Comparison of ENCODE assay signal across 2 cellular contexts in the genomic region with DNA sequence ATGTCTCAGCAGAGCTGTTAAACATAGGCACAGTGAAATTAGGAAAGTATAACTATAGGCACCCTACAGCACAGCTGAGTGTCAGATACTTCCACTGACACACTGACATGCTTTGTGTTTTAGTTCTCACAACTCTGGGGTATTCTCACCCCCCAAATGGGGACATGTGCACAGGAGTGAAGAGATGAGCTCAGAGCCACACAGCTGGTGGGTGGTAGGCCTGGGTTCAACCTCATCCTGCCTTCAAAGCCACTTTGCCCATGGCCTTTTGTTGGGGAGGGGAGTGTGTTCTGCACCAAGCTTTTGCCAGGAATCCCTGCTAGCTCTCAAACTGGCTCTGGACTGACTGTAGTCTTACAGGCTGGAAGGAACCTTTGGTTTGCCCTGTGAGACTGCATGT.
TF ChIP-seq lines count a peak whose summit lies in the region.

No MANE protein-coding gene starts in this region.

TF ChIP-seq in K562, 482 proteins besides CTCF, POLR2A, EP300 and RAD21:
- TF ChIP-seq SMARCA4 (IDR thresholded peaks at IDR 0.05) (no peak), SLC30A9 (CRISPR knock-in tag; IDR thresholded peaks at IDR 0.05) (no peak), MTA3 (IDR thresholded peaks at IDR 0.05; ENCODE audit: borderline replicate concordance) (no peak), NFIC (IDR thresholded peaks at IDR 0.05) (no peak), ZBTB1 (CRISPR knock-in tag; IDR thresholded peaks at IDR 0.05; ENCODE audit: borderline replicate concordance, low read depth) (no peak), ZNF174 (CRISPR knock-in tag; IDR thresholded peaks at IDR 0.05) (no peak), ZBED1 (IDR thresholded peaks at IDR 0.05) (no peak), CBX3 (IDR thresholded peaks at IDR 0.05; ENCODE audit: borderline replicate concordance in 1 of 2, low read length in 2 of 2) (no peak), EHMT2 (IDR thresholded peaks at IDR 0.05) (no peak), MEIS2 (IDR thresholded peaks at IDR 0.05; ENCODE audit: partially characterized antibody) (no peak), CTBP1 (IDR thresholded peaks at IDR 0.05; ENCODE audit: borderline replicate concordance) (no peak), RHOXF2B (CRISPR knock-in tag; conservative IDR thresholded peaks at IDR 0.05) (no peak), ELF4 (CRISPR knock-in tag; IDR thresholded peaks at IDR 0.05) (no peak), CHCHD3 (CRISPR knock-in tag; IDR thresholded peaks at IDR 0.05) (no peak)
- TF ChIP-seq, protein P1, sequence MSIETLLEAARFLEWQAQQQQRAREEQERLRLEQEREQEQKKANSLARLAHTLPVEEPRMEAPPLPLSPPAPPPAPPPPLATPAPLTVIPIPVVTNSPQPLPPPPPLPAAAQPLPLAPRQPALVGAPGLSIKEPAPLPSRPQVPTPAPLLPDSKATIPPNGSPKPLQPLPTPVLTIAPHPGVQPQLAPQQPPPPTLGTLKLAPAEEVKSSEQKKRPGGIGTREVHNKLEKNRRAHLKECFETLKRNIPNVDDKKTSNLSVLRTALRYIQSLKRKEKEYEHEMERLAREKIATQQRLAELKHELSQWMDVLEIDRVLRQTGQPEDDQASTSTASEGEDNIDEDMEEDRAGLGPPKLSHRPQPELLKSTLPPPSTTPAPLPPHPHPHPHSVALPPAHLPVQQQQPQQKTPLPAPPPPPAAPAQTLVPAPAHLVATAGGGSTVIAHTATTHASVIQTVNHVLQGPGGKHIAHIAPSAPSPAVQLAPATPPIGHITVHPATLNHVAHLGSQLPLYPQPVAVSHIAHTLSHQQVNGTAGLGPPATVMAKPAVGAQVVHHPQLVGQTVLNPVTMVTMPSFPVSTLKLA (conservative IDR thresholded peaks at IDR 0.05), result no peak
- TF ChIP-seq, protein P2, sequence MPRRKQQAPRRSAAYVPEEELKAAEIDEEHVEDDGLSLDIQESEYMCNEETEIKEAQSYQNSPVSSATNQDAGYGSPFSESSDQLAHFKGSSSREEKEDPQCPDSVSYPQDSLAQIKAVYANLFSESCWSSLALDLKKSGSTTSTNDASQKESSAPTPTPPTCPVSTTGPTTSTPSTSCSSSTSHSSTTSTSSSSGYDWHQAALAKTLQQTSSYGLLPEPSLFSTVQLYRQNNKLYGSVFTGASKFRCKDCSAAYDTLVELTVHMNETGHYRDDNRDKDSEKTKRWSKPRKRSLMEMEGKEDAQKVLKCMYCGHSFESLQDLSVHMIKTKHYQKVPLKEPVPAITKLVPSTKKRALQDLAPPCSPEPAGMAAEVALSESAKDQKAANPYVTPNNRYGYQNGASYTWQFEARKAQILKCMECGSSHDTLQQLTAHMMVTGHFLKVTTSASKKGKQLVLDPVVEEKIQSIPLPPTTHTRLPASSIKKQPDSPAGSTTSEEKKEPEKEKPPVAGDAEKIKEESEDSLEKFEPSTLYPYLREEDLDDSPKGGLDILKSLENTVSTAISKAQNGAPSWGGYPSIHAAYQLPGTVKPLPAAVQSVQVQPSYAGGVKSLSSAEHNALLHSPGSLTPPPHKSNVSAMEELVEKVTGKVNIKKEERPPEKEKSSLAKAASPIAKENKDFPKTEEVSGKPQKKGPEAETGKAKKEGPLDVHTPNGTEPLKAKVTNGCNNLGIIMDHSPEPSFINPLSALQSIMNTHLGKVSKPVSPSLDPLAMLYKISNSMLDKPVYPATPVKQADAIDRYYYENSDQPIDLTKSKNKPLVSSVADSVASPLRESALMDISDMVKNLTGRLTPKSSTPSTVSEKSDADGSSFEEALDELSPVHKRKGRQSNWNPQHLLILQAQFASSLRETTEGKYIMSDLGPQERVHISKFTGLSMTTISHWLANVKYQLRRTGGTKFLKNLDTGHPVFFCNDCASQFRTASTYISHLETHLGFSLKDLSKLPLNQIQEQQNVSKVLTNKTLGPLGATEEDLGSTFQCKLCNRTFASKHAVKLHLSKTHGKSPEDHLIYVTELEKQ (CRISPR knock-in tag; IDR thresholded peaks at IDR 0.05), result no peak

TF ChIP-seq in neural cell, 6 proteins besides CTCF, POLR2A, EP300 and RAD21:
- TF ChIP-seq, protein P3, sequence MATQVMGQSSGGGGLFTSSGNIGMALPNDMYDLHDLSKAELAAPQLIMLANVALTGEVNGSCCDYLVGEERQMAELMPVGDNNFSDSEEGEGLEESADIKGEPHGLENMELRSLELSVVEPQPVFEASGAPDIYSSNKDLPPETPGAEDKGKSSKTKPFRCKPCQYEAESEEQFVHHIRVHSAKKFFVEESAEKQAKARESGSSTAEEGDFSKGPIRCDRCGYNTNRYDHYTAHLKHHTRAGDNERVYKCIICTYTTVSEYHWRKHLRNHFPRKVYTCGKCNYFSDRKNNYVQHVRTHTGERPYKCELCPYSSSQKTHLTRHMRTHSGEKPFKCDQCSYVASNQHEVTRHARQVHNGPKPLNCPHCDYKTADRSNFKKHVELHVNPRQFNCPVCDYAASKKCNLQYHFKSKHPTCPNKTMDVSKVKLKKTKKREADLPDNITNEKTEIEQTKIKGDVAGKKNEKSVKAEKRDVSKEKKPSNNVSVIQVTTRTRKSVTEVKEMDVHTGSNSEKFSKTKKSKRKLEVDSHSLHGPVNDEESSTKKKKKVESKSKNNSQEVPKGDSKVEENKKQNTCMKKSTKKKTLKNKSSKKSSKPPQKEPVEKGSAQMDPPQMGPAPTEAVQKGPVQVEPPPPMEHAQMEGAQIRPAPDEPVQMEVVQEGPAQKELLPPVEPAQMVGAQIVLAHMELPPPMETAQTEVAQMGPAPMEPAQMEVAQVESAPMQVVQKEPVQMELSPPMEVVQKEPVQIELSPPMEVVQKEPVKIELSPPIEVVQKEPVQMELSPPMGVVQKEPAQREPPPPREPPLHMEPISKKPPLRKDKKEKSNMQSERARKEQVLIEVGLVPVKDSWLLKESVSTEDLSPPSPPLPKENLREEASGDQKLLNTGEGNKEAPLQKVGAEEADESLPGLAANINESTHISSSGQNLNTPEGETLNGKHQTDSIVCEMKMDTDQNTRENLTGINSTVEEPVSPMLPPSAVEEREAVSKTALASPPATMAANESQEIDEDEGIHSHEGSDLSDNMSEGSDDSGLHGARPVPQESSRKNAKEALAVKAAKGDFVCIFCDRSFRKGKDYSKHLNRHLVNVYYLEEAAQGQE (IDR thresholded peaks at IDR 0.05; ENCODE audit: borderline replicate concordance), result no peak
- no peak for TF ChIP-seq POLR2AphosphoS5 (IDR thresholded peaks at IDR 0.05)
- TF ChIP-seq MXI1 (conservative IDR thresholded peaks at IDR 0.05; ENCODE audit: poor library complexity, severe bottlenecking), result no peak
- no peak for TF ChIP-seq SMC3 (conservative IDR thresholded peaks at IDR 0.05; ENCODE audit: poor library complexity)
- TF ChIP-seq EZH2 (IDR thresholded peaks at IDR 0.05; ENCODE audit: borderline replicate concordance, insufficient read depth, low read length, poor library complexity, severe bottlenecking), result no peak
TF ChIP-seq in neural cell: peak in this region for 0.
